ENCODE assay signal across 14 cellular contexts in genomic region chrX:69031181-69031580, GRCh38.
DNase-seq lines count a peak whose midpoint lies in the region; ATAC-seq and TF ChIP-seq lines count a peak whose summit lies in the region.
"Had no signal": no experiment of that assay in that cellular context is flagged by ENCODE, and none has a peak within 500 bp of the region (broad histone marks: within the 10 kb centered on the region; RNA-seq: fewer than 3 reads in every experiment).

No MANE protein-coding gene starts in this region.

- H3K27ac Mint-ChIP-seq in activated naive CD4-positive, alpha-beta T cell treated with anti-CD3 and anti-CD28 coated beads, Interleukin-2, amount 50 U/mL, for 72 hours = no peak overlapping the region
- H3K27ac Mint-ChIP-seq: CD4-positive, CD25-positive, alpha-beta regulatory T cell had no signal

- H3K4me1 ChIP-seq in esophagus muscularis mucosa = peaks cover 0 to 13% (median 10%) of the 10 kb centered on the region in 4 donors

- TF ChIP-seq CTCF in esophagus muscularis mucosa (IDR thresholded peaks at IDR 0.05) = peak in 1 of 3 experiments; percentile 4

- no peak overlapping the region for H3K27ac ChIP-seq in esophagus muscularis mucosa (replicated peaks in 1 of 4)

- TF ChIP-seq EP300 in esophagus muscularis mucosa (IDR thresholded peaks at IDR 0.05) = no peak

- H3K27me3 ChIP-seq in H7 (ENCODE audit: control insufficient read depth, insufficient read depth, low read length) = no peaks in the 10 kb centered on the region
- no peaks in the 10 kb centered on the region for H3K27me3 ChIP-seq in esophagus muscularis mucosa

- H3K9me3 Mint-ChIP-seq in activated naive CD4-positive, alpha-beta T cell treated with anti-CD3 and anti-CD28 coated beads, Interleukin-2, amount 50 U/mL, for 72 hours = no peaks in the 10 kb centered on the region
- H3K9me3 Mint-ChIP-seq: CD4-positive, CD25-positive, alpha-beta regulatory T cell had no signal

- intact Hi-C loops in esophagus muscularis mucosa (cut with DNase I) = no loop called here

- H3K36me3 ChIP-seq in H7 (replicated peaks; ENCODE audit: control insufficient read depth, insufficient read depth, low read length) (no peaks in the 10 kb centered on the region), esophagus muscularis mucosa (no peaks in the 10 kb centered on the region)

- H3K4me3 ChIP-seq in H7 (ENCODE audit: insufficient read depth, low read depth, low read length) (no peak overlapping the region), esophagus muscularis mucosa (no peak overlapping the region)

- H3K36me3 Mint-ChIP-seq in activated naive CD4-positive, alpha-beta T cell treated with anti-CD3 and anti-CD28 coated beads, Interleukin-2, amount 50 U/mL, for 72 hours = no peaks in the 10 kb centered on the region
- H3K36me3 Mint-ChIP-seq: CD4-positive, CD25-positive, alpha-beta regulatory T cell had no signal

- TF ChIP-seq POLR2A in esophagus muscularis mucosa (IDR thresholded peaks at IDR 0.05; ENCODE audit: low read depth) = no peak

- ATAC-seq in HG03520 (IDR thresholded peaks at IDR 0.05; ENCODE audit: unreplicated experiment) = no peak
- ATAC-seq in activated naive CD4-positive, alpha-beta T cell treated with anti-CD3 and anti-CD28 coated beads, Interleukin-2, amount 50 U/mL, for 72 hours = no peak
- ATAC-seq in HG03469 (IDR thresholded peaks at IDR 0.05; ENCODE audit: unreplicated experiment) = no peak
- ATAC-seq in GM18861 (IDR thresholded peaks at IDR 0.05; ENCODE audit: unreplicated experiment) = no peak

- no peaks in the 10 kb centered on the region for H3K9me3 ChIP-seq in esophagus muscularis mucosa

- DNase-seq in H7 (peak; percentile 56), SW480 (ENCODE audit: low spot score) (peak; percentile 31), esophagus muscularis mucosa (ENCODE audit: extremely low spot score) (peak; percentile 7), mucosa of gallbladder (ENCODE audit: low spot score) (peak; percentile 16)
- DNase-seq in activated naive CD4-positive, alpha-beta T cell treated with anti-CD3 and anti-CD28 coated beads, Interleukin-2, amount 50 U/mL, for 72 hours (ENCODE audit: low spot score in 2 of 2) = no peak
- DNase-seq: activated CD4-positive, alpha-beta T cell treated with anti-CD3 and anti-CD28 coated beads for 1 hour; activated T-cell treated with anti-CD3 and anti-CD28 coated beads, Interleukin-2, amount 50 U/mL, for 1 hour; CD4-positive, CD25-positive, alpha-beta regulatory T cell; hippocampal formation; KG1; NCI-H2081 treated with DMSO at 0.1 percent for 48 hours had no signal

- WGBS in esophagus muscularis mucosa = 75% methylated on average over 3 of the region's 3 CpGs

Comparison
In these comparisons a context has a peak if more than half of its experiments do, and no peak if none do; other contexts are left out.
1. DNase-seq: peak in H7 (single experiment), SW480 (single experiment), esophagus muscularis mucosa (single experiment) and mucosa of gallbladder (single experiment); none in activated naive CD4-positive, alpha-beta T cell treated with anti-CD3 and anti-CD28 coated beads, Interleukin-2, amount 50 U/mL, for 72 hours (0 of 2).